In the genomic region with DNA sequence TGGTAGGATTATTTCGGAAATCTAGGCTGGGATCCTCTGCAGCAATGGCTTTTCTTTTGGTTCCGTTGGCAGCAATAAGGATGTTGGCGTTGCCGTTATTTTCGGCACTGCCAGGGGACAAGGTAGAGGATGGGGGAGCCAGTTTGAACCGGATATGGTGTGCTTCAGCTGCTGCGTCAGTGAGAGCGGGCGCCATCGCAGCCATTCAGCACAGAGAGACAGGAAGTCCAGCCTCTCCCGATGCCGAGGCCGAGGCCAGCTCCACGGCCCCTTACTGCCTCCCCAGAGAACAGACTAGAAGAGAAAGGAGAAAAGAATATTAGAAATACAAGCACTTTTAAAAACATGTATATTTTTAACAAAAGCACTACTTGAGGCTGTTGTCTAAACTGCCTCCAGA, we compare ENCODE assay signal across 23 cellular contexts. TPM values are rescaled to one million over a fixed set of nuclear protein-coding genes. Genes with fewer than 3 reads are reported as not detected.
DNase-seq lines count a peak whose midpoint lies in the region; ATAC-seq, FAIRE-seq and TF ChIP-seq lines count a peak whose summit lies in the region.
"Had no signal": no experiment of that assay in that cellular context is flagged by ENCODE, and none has a peak within 500 bp of the region (broad histone marks: within the 10 kb centered on the region; RNA-seq: fewer than 3 reads in every experiment).

No MANE protein-coding gene starts in this region.

- no peaks in the 10 kb centered on the region for H3K9me3 ChIP-seq in CD4-positive, CD25-positive, alpha-beta regulatory T cell (ENCODE audit: control insufficient read depth in 2 of 2, low read length in 2 of 2)
- H3K9me3 ChIP-seq in kidney (ENCODE audit: control insufficient read depth in 1 of 2, low read length in 2 of 2) = no peaks in the 10 kb centered on the region
- H3K9me3 ChIP-seq: BE2C, thyroid gland had no signal

- peaks cover 41% of the 10 kb centered on the region for H3K36me3 Mint-ChIP-seq in activated CD4-positive, alpha-beta T cell treated with anti-CD3 and anti-CD28 coated beads for 36 hours (ENCODE audit: low read depth)
- H3K36me3 Mint-ChIP-seq in CD4-positive, CD25-positive, alpha-beta regulatory T cell = peaks cover 35% of the 10 kb centered on the region
- peaks cover 48% of the 10 kb centered on the region for H3K36me3 Mint-ChIP-seq in activated CD8-positive, alpha-beta T cell treated with anti-CD3 and anti-CD28 coated beads, Interleukin-2, amount 10 ng/mL, durations not matched to agents 7 days and 5 days (ENCODE audit: low read depth)

- H3K9ac ChIP-seq in kidney (ENCODE audit: low read length in 2 of 2) = no peak overlapping the region

- TF ChIP-seq CTCF in kidney (IDR thresholded peaks at IDR 0.05; ENCODE audit: borderline replicate concordance, extremely low read depth, insufficient read depth) = no peak

- H3K27me3 Mint-ChIP-seq in activated CD4-positive, alpha-beta T cell treated with anti-CD3 and anti-CD28 coated beads for 36 hours = no peaks in the 10 kb centered on the region
- no peaks in the 10 kb centered on the region for H3K27me3 Mint-ChIP-seq in CD4-positive, CD25-positive, alpha-beta regulatory T cell
- H3K27me3 Mint-ChIP-seq in activated CD8-positive, alpha-beta T cell treated with anti-CD3 and anti-CD28 coated beads, Interleukin-2, amount 10 ng/mL, durations not matched to agents 7 days and 5 days (ENCODE audit: low read depth) = no peaks in the 10 kb centered on the region

- H3K4me3 ChIP-seq in CD4-positive, CD25-positive, alpha-beta regulatory T cell (ENCODE audit: low read depth, low read length) = no peak overlapping the region
- no peak overlapping the region for H3K4me3 ChIP-seq in kidney (ENCODE audit: low read length in 2 of 2)
- H3K4me3 ChIP-seq: thyroid gland had no signal

- no peaks in the 10 kb centered on the region for H3K27me3 ChIP-seq in CD4-positive, CD25-positive, alpha-beta regulatory T cell (ENCODE audit: control insufficient read depth, insufficient read depth, low read length)
- H3K27me3 ChIP-seq: BE2C, thyroid gland had no signal

- intact Hi-C loops in activated CD4-positive, alpha-beta T cell treated with anti-CD3 and anti-CD28 coated beads for 36 hours (cut with DNase I, micrococcal nuclease) = loop anchor here in 1 of 2 experiments (2.0 kb wide), 1 partner anchor 15 kb away; no protein-coding TSS in a partner anchor
- intact Hi-C loops in kidney (cut with DNase I) = no loop called here

- peak overlapping the region; percentile 56 for H3K27ac Mint-ChIP-seq in activated CD4-positive, alpha-beta T cell treated with anti-CD3 and anti-CD28 coated beads for 36 hours
- peak overlapping the region; percentile 66 to 84 (median 82) for H3K27ac Mint-ChIP-seq in CD4-positive, CD25-positive, alpha-beta regulatory T cell
- peak overlapping the region; percentile 79 for H3K27ac Mint-ChIP-seq in activated CD8-positive, alpha-beta T cell treated with anti-CD3 and anti-CD28 coated beads, Interleukin-2, amount 10 ng/mL, durations not matched to agents 7 days and 5 days

- H3K27ac ChIP-seq in CD4-positive, CD25-positive, alpha-beta regulatory T cell (ENCODE audit: insufficient read depth, low read length, poor library complexity, severe bottlenecking) = no peak overlapping the region
- no peak overlapping the region for H3K27ac ChIP-seq in kidney (ENCODE audit: low read depth in 2 of 2, low read length in 2 of 2)

- no peak for FAIRE-seq in kidney (lab: Jason Lieb, UNC)
- no peak for FAIRE-seq in GM19239 (lab: Jason Lieb, UNC)
- FAIRE-seq: islet of Langerhans had no signal

- peak; percentile 44 for ATAC-seq in activated CD4-positive, alpha-beta T cell treated with anti-CD3 and anti-CD28 coated beads for 36 hours
- ATAC-seq in CD4-positive, CD25-positive, alpha-beta regulatory T cell (ENCODE audit: low read depth in 2 of 2) = peak in 1 of 2 donors; percentile 51
- peak; percentile 68 for ATAC-seq in activated CD8-positive, alpha-beta T cell treated with anti-CD3 and anti-CD28 coated beads, Interleukin-2, amount 10 ng/mL, durations not matched to agents 7 days and 5 days

- H3K9me3 Mint-ChIP-seq in activated CD4-positive, alpha-beta T cell treated with anti-CD3 and anti-CD28 coated beads for 36 hours (ENCODE audit: low read depth) = no peaks in the 10 kb centered on the region
- no peaks in the 10 kb centered on the region for H3K9me3 Mint-ChIP-seq in CD4-positive, CD25-positive, alpha-beta regulatory T cell
- no peaks in the 10 kb centered on the region for H3K9me3 Mint-ChIP-seq in activated CD8-positive, alpha-beta T cell treated with anti-CD3 and anti-CD28 coated beads, Interleukin-2, amount 10 ng/mL, durations not matched to agents 7 days and 5 days (ENCODE audit: insufficient read depth)
- H3K9me3 Mint-ChIP-seq: neural crest cell had no signal

- DNase-seq in activated CD4-positive, alpha-beta T cell treated with anti-CD3 and anti-CD28 coated beads for 36 hours = no peak
- no peak for DNase-seq in activated CD4-positive, alpha-beta T cell treated with anti-CD3 and anti-CD28 coated beads, Interleukin-2, amount 50 U/mL, for 4 hours
- no peak for DNase-seq in CD4-positive, CD25-positive, alpha-beta regulatory T cell
- peak; percentile 36 for DNase-seq in activated CD8-positive, alpha-beta T cell treated with anti-CD3 and anti-CD28 coated beads, Interleukin-2, amount 10 ng/mL, durations not matched to agents 7 days and 5 days
- DNase-seq in kidney (peak; percentile 43), GM19239 (ENCODE audit: insufficient read length, low spot score) (no peak), iPS-NIHi11 (ENCODE audit: low spot score) (no peak), OCI-M1 (lab: John Stamatoyannopoulos, UW) (no peak)
- DNase-seq: activated T-cell treated with anti-CD3 and anti-CD28 coated beads for 4 hours; BE2C; DMS 273 treated with DMSO at 0.1 percent for 48 hours; effector CD8-positive, alpha-beta T cell; GDM1; head of caudate nucleus; Karpas-422; mesenchymal stem cell; NCI-H1092 treated with DMSO at 0.1 percent for 48 hours; NCI-H2081 treated with DMSO at 0.1 percent for 48 hours; NCI-H510A; SHP77 treated with DMSO at 0.1 percent for 48 hours; thyroid gland had no signal

- no peak overlapping the region for H3K4me3 Mint-ChIP-seq in activated CD4-positive, alpha-beta T cell treated with anti-CD3 and anti-CD28 coated beads for 36 hours
- H3K4me3 Mint-ChIP-seq in CD4-positive, CD25-positive, alpha-beta regulatory T cell = peak overlapping the region in 3 of 4 donors; percentile 35 to 72 (median 61)
- H3K4me3 Mint-ChIP-seq in activated CD8-positive, alpha-beta T cell treated with anti-CD3 and anti-CD28 coated beads, Interleukin-2, amount 10 ng/mL, durations not matched to agents 7 days and 5 days = peak overlapping the region; percentile 50
- H3K4me3 Mint-ChIP-seq: neural crest cell had no signal

- H3K4me1 Mint-ChIP-seq in activated CD4-positive, alpha-beta T cell treated with anti-CD3 and anti-CD28 coated beads for 36 hours = peaks cover 92% of the 10 kb centered on the region
- peaks cover 46 to 96% (median 81%) of the 10 kb centered on the region in 4 donors for H3K4me1 Mint-ChIP-seq in CD4-positive, CD25-positive, alpha-beta regulatory T cell
- peaks cover 55% of the 10 kb centered on the region for H3K4me1 Mint-ChIP-seq in activated CD8-positive, alpha-beta T cell treated with anti-CD3 and anti-CD28 coated beads, Interleukin-2, amount 10 ng/mL, durations not matched to agents 7 days and 5 days (ENCODE audit: low read depth)

- H3K36me3 ChIP-seq in CD4-positive, CD25-positive, alpha-beta regulatory T cell (ENCODE audit: control insufficient read depth, insufficient read depth, low read length) = peaks cover 47% of the 10 kb centered on the region
- H3K36me3 ChIP-seq in kidney (ENCODE audit: control insufficient read depth in 1 of 2, insufficient read depth in 2 of 2, low read length in 2 of 2) = peaks cover 10 to 25% of the 10 kb centered on the region in 2 donors

- POLR2A ChIA-PET in activated CD4-positive, alpha-beta T cell treated with anti-CD3 and anti-CD28 coated beads for 36 hours (lab: Charles Lee) = no interaction called here
- POLR2A ChIA-PET in activated CD8-positive, alpha-beta T cell treated with anti-CD3 and anti-CD28 coated beads, Interleukin-2, amount 10 ng/mL, durations not matched to agents 7 days and 5 days (lab: Charles Lee) = no interaction called here

- H3K4me1 ChIP-seq in CD4-positive, CD25-positive, alpha-beta regulatory T cell (ENCODE audit: control insufficient read depth, insufficient read depth, low read length, poor library complexity, severe bottlenecking) = peaks cover 62% of the 10 kb centered on the region
- H3K4me1 ChIP-seq in kidney (ENCODE audit: control insufficient read depth in 1 of 2, insufficient read depth in 1 of 2, low read depth in 1 of 2, low read length in 2 of 2) = peaks cover 10 to 27% of the 10 kb centered on the region in 2 donors
- H3K4me1 ChIP-seq: BE2C had no signal

- CTCF ChIA-PET in activated CD4-positive, alpha-beta T cell treated with anti-CD3 and anti-CD28 coated beads for 36 hours (lab: Charles Lee) = interaction anchor here (1.1 to 1.6 kb wide), 3 partner anchors 10 to 89 kb away, joined by 4 to 8 read pairs (median 7); partner anchors contain the start of gene KANSL1
- CTCF ChIA-PET in activated CD8-positive, alpha-beta T cell treated with anti-CD3 and anti-CD28 coated beads, Interleukin-2, amount 10 ng/mL, durations not matched to agents 7 days and 5 days (lab: Charles Lee) = interaction anchor here (1.2 kb wide), 1 partner anchor 15 kb away, joined by 5 read pairs; no protein-coding TSS in a partner anchor

RNA-seq across cellular contexts. Expression of gene KANSL1, which starts 21.3 kb away (rescaled TPM):
- 10 to 100 TPM; 46.8 to 64.5 TPM for total RNA-seq in activated CD4-positive, alpha-beta T cell treated with anti-CD3 and anti-CD28 coated beads for 36 hours
- 295 TPM for total RNA-seq in CD4-positive, CD25-positive, alpha-beta regulatory T cell
- polyA plus RNA-seq in CD4-positive, CD25-positive, alpha-beta regulatory T cell = 10 to 100 TPM in 3 of 4 donors, 1 to 10 TPM in 1; 9.1 to 14.1 (median 11.3) TPM
- 10 to 100 TPM; 80.5 to 82.8 TPM for total RNA-seq in activated CD8-positive, alpha-beta T cell treated with anti-CD3 and anti-CD28 coated beads, Interleukin-2, amount 10 ng/mL, durations not matched to agents 7 days and 5 days
- 97.3 TPM for total RNA-seq in kidney
- 13.7 TPM for polyA plus RNA-seq in kidney (ENCODE audit: insufficient read depth, low read depth, low replicate concordance)

Comparison
In these comparisons a context has a peak if more than half of its experiments do, and no peak if none do; other contexts are left out.
1. DNase-seq: peak in activated CD8-positive, alpha-beta T cell treated with anti-CD3 and anti-CD28 coated beads, Interleukin-2, amount 10 ng/mL, durations not matched to agents 7 days and 5 days (single experiment) and kidney (single experiment); none in activated CD4-positive, alpha-beta T cell treated with anti-CD3 and anti-CD28 coated beads for 36 hours (single experiment), activated CD4-positive, alpha-beta T cell treated with anti-CD3 and anti-CD28 coated beads, Interleukin-2, amount 50 U/mL, for 4 hours (0 of 2), CD4-positive, CD25-positive, alpha-beta regulatory T cell (0 of 3), GM19239 (single experiment), iPS-NIHi11 (single experiment) and OCI-M1 (single experiment).
2. Peak in every context shown above with its lines, with median percentiles within 50 percentile points of each other: H3K27ac Mint-ChIP-seq.